In the genomic region with DNA sequence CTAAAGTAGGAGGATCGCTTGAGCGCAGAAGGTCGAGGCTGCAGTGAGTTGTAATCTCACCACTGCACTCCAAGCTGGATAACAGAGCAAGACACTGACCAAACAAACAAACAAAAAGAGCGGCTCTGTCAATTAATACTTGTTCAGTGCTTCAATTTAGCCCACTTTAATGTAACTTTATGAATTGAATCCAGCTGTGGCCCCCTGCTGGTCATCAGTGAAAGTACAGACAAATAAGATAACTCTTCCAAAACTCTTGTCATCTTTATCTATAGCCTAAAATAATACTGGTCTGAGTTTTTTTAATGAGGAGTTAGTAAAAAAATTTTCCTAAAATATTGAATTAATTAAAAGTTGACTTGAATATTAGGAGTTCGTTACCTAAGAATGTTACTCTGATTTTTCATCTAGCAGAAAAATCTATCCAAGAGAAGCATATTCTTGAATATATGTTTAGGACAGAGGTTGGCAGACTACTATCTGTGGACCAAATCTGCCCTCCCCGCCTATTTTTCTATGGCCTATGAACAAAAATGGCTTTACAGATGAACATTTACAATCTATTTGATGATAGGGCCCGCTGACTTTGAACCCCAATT, we compare ENCODE assay signal across 7 cellular contexts. TPM values are rescaled to one million over a fixed set of nuclear protein-coding genes. Genes with fewer than 3 reads are reported as not detected.
DNase-seq lines count a peak whose midpoint lies in the region; ATAC-seq lines count a peak whose summit lies in the region.

No MANE protein-coding gene starts in this region.

- no peak for ATAC-seq in GM21367 (IDR thresholded peaks at IDR 0.05; ENCODE audit: unreplicated experiment)

- DNase-seq in GM04504 (ENCODE audit: low read depth): peak; percentile 19
- DNase-seq in HS-27A (ENCODE audit: low read depth): peak; percentile 29
- peak; percentile 66 for DNase-seq in SK-MEL-5 (ENCODE audit: low read depth, low spot score)
- peak; percentile 6 for DNase-seq in activated naive CD8-positive, alpha-beta T cell treated with anti-CD3 and anti-CD28 coated beads, Interleukin-2, amount 50 U/mL, for 16 hours (ENCODE audit: low read depth, low spot score)
- DNase-seq in hepatic stellate cell (ENCODE audit: low spot score): peak; percentile 25
- peak; percentile 24 for DNase-seq in stimulated activated CD4-positive, alpha-beta T cell treated with anti-CD3 and anti-CD28 coated beads, Interleukin-12 subunit alpha, Interleukin-12 subunit beta, amount 100 ng/mL, for 4 hours

- in situ Hi-C loops in SK-MEL-5 (cut with HindIII; ENCODE audit: low pct_unique_long_range_greater_than_20kb, low sequenced_read_pairs): no loop called here

RNA-seq across cellular contexts. Expression of a gene that starts 26.1 kb away (rescaled TPM):
- total RNA-seq in SK-MEL-5 (2014; rRNA removed; shearing (Covaris generic)): 135 and 167 TPM in 2 replicates
- 221 and 300 TPM in 2 replicates for polyA plus RNA-seq in SK-MEL-5 (2015; cell fraction: cytosol; rRNA removed)
- polyA plus RNA-seq in SK-MEL-5 (2015; cell fraction: nucleus; rRNA removed): 12.6 and 32.9 TPM in 2 replicates

RNA-seq across cellular contexts. Expression of a gene that starts 26.2 kb away (rescaled TPM):
- 17.4 and 17.8 TPM in 2 replicates for total RNA-seq in SK-MEL-5 (2014; rRNA removed; shearing (Covaris generic))
- polyA plus RNA-seq in SK-MEL-5 (2015; cell fraction: cytosol; rRNA removed): 12.4 and 14.9 TPM in 2 replicates
- polyA plus RNA-seq in SK-MEL-5 (2015; cell fraction: nucleus; rRNA removed): 28.7 and 28.9 TPM in 2 replicates

Comparison
In these comparisons a context has a peak if more than half of its experiments do, and no peak if none do; other contexts are left out.
1. DNase-seq: peak in every context shown above with its lines; median percentile 66 in SK-MEL-5; 29 in HS-27A; 25 in hepatic stellate cell; 24 in stimulated activated CD4-positive, alpha-beta T cell treated with anti-CD3 and anti-CD28 coated beads, Interleukin-12 subunit alpha, Interleukin-12 subunit beta, amount 100 ng/mL, for 4 hours; 19 in GM04504; 6 in activated naive CD8-positive, alpha-beta T cell treated with anti-CD3 and anti-CD28 coated beads, Interleukin-2, amount 50 U/mL, for 16 hours.